Comparison of ENCODE assay signal across 8 cellular contexts in the genomic region with DNA sequence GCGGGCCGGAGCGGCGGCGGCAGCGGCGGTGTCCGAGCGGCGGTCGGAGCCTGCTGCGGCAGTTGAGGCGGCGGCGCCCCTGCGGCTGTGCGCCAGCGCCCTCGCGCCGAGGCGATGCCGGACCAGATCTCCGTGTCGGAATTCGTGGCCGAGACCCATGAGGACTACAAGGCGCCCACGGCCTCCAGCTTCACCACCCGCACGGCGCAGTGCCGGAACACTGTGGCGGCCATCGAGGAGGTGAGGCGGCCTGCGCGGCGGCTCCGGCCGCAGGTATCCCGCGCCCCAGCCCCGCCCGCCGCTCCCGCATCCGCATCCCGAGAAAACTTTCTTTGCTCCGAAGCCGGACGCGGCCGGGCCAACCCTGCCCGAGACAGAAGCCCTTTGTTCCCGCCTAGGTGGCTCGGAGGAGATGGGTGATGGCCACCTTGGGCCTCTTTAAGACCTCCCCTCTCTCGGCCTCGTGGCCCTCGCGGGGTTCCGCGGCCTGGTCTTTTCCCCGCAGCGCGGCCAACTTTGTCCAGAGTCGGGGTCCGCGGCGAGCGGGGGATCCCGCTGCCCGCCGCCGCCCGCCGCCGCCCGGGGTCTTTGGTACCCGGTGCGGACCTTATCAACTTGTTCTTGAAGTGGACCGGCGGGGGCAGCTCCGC. TPM values are rescaled to one million over a fixed set of nuclear protein-coding genes. Genes with fewer than 3 reads are reported as not detected.
DNase-seq lines count a peak whose midpoint lies in the region; ATAC-seq and TF ChIP-seq lines count a peak whose summit lies in the region.

No MANE protein-coding gene starts in this region.

- H3K9ac ChIP-seq in endodermal cell (ENCODE audit: extremely low read depth, low read length, poor library complexity, severe bottlenecking) (peak overlapping the region; percentile 47), mucosa of stomach (ENCODE audit: low read length) (peak overlapping the region; percentile 92)

- H3K4me1 ChIP-seq in RWPE2 (ENCODE audit: insufficient read depth, poor library complexity, severe bottlenecking), result peaks cover 18% of the 10 kb centered on the region
- no peaks in the 10 kb centered on the region for H3K4me1 ChIP-seq in endodermal cell (ENCODE audit: control insufficient read depth, insufficient read depth, low read length)
- peaks cover 38% of the 10 kb centered on the region for H3K4me1 ChIP-seq in mucosa of stomach (ENCODE audit: control insufficient read depth, insufficient read depth, low read length)

- BruUV-seq in Calu3 (replicated peaks; lab: Mats Ljungman, UMichigan), result no TSS peak

- H3K9me3 Mint-ChIP-seq in Calu3 (ENCODE audit: low read depth, unreplicated experiment) (no peaks in the 10 kb centered on the region), endodermal cell (no peaks in the 10 kb centered on the region)

- TF ChIP-seq CTCF in Calu3 (IDR thresholded peaks at IDR 0.05; ENCODE audit: unreplicated experiment), result no peak
- no peak for TF ChIP-seq CTCF in RWPE2 (IDR thresholded peaks at IDR 0.05; ENCODE audit: poor library complexity, severe bottlenecking)
- no peak for TF ChIP-seq CTCF in endodermal cell (conservative IDR thresholded peaks at IDR 0.05)

- peak overlapping the region; percentile 86 for H3K27ac ChIP-seq in RWPE2 (ENCODE audit: poor library complexity, severe bottlenecking)
- H3K27ac ChIP-seq in endodermal cell (ENCODE audit: low read depth, low read length), result peak overlapping the region; percentile 74

- H3K9me3 ChIP-seq in RWPE2 (ENCODE audit: severe bottlenecking), result no peaks in the 10 kb centered on the region
- no peaks in the 10 kb centered on the region for H3K9me3 ChIP-seq in endodermal cell (ENCODE audit: control insufficient read depth, low read length)
- no peaks in the 10 kb centered on the region for H3K9me3 ChIP-seq in mucosa of stomach (ENCODE audit: control insufficient read depth, low read length)

- H3K4me1 Mint-ChIP-seq in Calu3 (ENCODE audit: low read depth, unreplicated experiment) (peaks cover 45% of the 10 kb centered on the region), endodermal cell (peaks cover 21% of the 10 kb centered on the region)

- H3K36me3 ChIP-seq in RWPE2 (ENCODE audit: low read depth) (peaks cover 30% of the 10 kb centered on the region), endodermal cell (ENCODE audit: control insufficient read depth, insufficient read depth, low read length) (no peaks in the 10 kb centered on the region), mucosa of stomach (ENCODE audit: control insufficient read depth, insufficient read depth, low read length) (no peaks in the 10 kb centered on the region)

- ATAC-seq in GM21576 (IDR thresholded peaks at IDR 0.05; ENCODE audit: unreplicated experiment) (peak; percentile 5), RWPE2 (ENCODE audit: low read depth) (peak; percentile 30), GM19467 (IDR thresholded peaks at IDR 0.05; ENCODE audit: unreplicated experiment) (no peak), HG03442 (IDR thresholded peaks at IDR 0.05; ENCODE audit: unreplicated experiment) (no peak)

- no peak for DNase-seq in Calu3
- no peak for DNase-seq in RWPE2 (ENCODE audit: low spot score)
- peak; percentile 75 for DNase-seq in endodermal cell
- DNase-seq in GDM1 (lab: John Stamatoyannopoulos, UW), result no peak

- intact Hi-C loops in Calu3 (cut with micrococcal nuclease; ENCODE audit: unreplicated experiment), result loop anchor here (1.0 to 5.0 kb wide), 2 partner anchors 42 to 80 kb away; no protein-coding TSS in a partner anchor

- CTCF ChIA-PET in Calu3 (lab: Charles Lee), result interaction anchor here (0.6 to 3.1 kb wide), 6 partner anchors 18 to 388 kb away, joined by 3 to 13 read pairs (median 6); no protein-coding TSS in a partner anchor

- WGBS in endodermal cell (ENCODE audit: insufficient coverage in 1 of 2, insufficient read length in 1 of 2), 2 experiments, result 0 to 3% methylated on average over 6 to 84 of the region's 84 CpGs

- H3K27me3 ChIP-seq in RWPE2 (ENCODE audit: insufficient read depth, poor library complexity, severe bottlenecking) (no peaks in the 10 kb centered on the region), endodermal cell (ENCODE audit: control insufficient read depth, insufficient read depth, low read length, poor library complexity, severe bottlenecking) (peaks cover 46% of the 10 kb centered on the region), mucosa of stomach (ENCODE audit: control insufficient read depth, insufficient read depth, low read length) (no peaks in the 10 kb centered on the region)

- H3K4me3 ChIP-seq in RWPE2 (ENCODE audit: severe bottlenecking), result peak overlapping the region; percentile 100
- H3K4me3 ChIP-seq in endodermal cell (ENCODE audit: low read length), result peak overlapping the region; percentile 80
- H3K4me3 ChIP-seq in mucosa of stomach (ENCODE audit: low read length), result peak overlapping the region; percentile 60

- H3K36me3 Mint-ChIP-seq in Calu3 (ENCODE audit: insufficient read depth, unreplicated experiment), result peaks cover 58% of the 10 kb centered on the region
- no peaks in the 10 kb centered on the region for H3K36me3 Mint-ChIP-seq in endodermal cell (ENCODE audit: low read depth)

- H3K27me3 Mint-ChIP-seq in Calu3 (ENCODE audit: unreplicated experiment) (no peaks in the 10 kb centered on the region), endodermal cell (ENCODE audit: insufficient read depth) (peaks cover 78% of the 10 kb centered on the region)

- H3K4me3 Mint-ChIP-seq in Calu3 (ENCODE audit: low read depth, unreplicated experiment) (peak overlapping the region; percentile 95), endodermal cell (peak overlapping the region; percentile 65)

- H3K27ac Mint-ChIP-seq in Calu3 (ENCODE audit: unreplicated experiment), result no peak overlapping the region
- H3K27ac Mint-ChIP-seq in endodermal cell, result no peak overlapping the region

RNA-seq across cellular contexts. Expression of gene ASAP2, which starts 0.5 kb away (rescaled TPM):
- total RNA-seq in Calu3 (2022) (75.1 and 78.6 TPM in 2 replicates), endodermal cell (10 to 100 TPM; 11.8 to 20.4 TPM)
- polyA plus RNA-seq in endodermal cell (2013, experiment 1 of 2), result 45.7 TPM
- polyA plus RNA-seq in endodermal cell (2013, experiment 2 of 2), result 45.8 TPM

Comparison
In these comparisons a context has a peak if more than half of its experiments do, and no peak if none do; other contexts are left out.
1. ATAC-seq: peak in GM21576 (single experiment) and RWPE2 (single experiment); none in GM19467 (single experiment) and HG03442 (single experiment).
2. Peak in every context shown above with its lines, with median percentiles within 50 percentile points of each other: H3K4me3 ChIP-seq.